In the genomic region with DNA sequence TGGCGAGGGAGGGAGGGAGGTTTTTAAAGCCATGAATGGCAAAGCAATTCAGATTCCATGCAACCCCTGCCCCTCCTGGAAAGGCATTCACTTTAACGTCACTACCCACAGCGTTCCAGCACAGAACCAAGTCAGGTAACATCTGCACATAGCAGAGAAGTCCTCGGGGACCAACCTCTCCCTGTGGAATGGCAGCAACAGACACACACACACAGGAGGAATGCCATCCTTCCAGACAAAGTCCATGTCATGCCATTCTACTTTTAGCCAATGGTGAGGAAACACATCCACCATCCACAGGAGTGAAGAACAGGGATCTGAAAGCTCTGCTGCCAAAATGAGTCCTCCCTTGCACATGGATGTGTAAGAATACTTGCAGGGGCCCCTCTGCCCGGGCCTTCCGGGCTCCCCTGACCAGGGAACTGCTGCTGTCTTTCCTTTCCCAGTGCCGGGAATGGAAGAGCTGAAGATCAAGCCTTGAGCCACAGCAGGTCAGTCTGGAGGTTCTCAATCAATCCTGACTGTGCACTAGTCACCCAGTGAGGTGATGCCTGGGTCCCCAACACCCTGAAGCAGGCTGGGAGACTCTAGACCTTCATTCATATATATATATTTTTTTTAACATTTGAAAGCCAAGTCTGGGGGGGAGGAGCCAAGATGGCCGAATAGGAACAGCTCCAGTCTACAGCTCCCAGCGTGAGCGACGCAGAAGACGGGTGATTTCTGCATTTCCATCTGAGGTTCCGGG, we compare ENCODE assay signal across 12 cellular contexts.
A peak's percentile ranks its signal among the peaks of the same experiment; 100 is the strongest.
DNase-seq lines count a peak whose midpoint lies in the region; ATAC-seq and TF ChIP-seq lines count a peak whose summit lies in the region.
"Had no signal": no experiment of that assay in that cellular context is flagged by ENCODE, and none has a peak within 500 bp of the region (broad histone marks: within the 10 kb centered on the region; RNA-seq: fewer than 3 reads in every experiment).

No MANE protein-coding gene starts in this region.

- no peak for TF ChIP-seq CTCF in neural crest cell (conservative IDR thresholded peaks at IDR 0.05)
- TF ChIP-seq CTCF in HFFc6 (IDR thresholded peaks at IDR 0.05): no peak

- peak overlapping the region; percentile 41 for H3K4me3 ChIP-seq in HUES64 (ENCODE audit: low read length)
- H3K4me3 ChIP-seq: ovary, tibial artery had no signal

- no peaks in the 10 kb centered on the region for H3K9me3 ChIP-seq in HUES64 (ENCODE audit: insufficient read depth, low read depth, low read length)
- H3K9me3 ChIP-seq: ovary, tibial artery had no signal

- WGBS in HUES64: 33% methylated on average over 12 of the region's 13 CpGs

- no peaks in the 10 kb centered on the region for H3K27me3 Mint-ChIP-seq in effector memory CD8-positive, alpha-beta T cell
- H3K27me3 Mint-ChIP-seq in neural crest cell (ENCODE audit: low read depth): no peaks in the 10 kb centered on the region
- H3K27me3 Mint-ChIP-seq in HFFc6 (ENCODE audit: insufficient read depth): no peaks in the 10 kb centered on the region; the same call in 1 of the 2 replicates

- ATAC-seq in effector memory CD8-positive, alpha-beta T cell (replicated peaks): peak; percentile 32
- no peak for ATAC-seq in HG03378 (IDR thresholded peaks at IDR 0.05; ENCODE audit: unreplicated experiment)
- ATAC-seq in GM21515 (IDR thresholded peaks at IDR 0.05; ENCODE audit: unreplicated experiment): no peak

- DNase-seq in DMS53 (lab: John Stamatoyannopoulos, UW) (peak; percentile 68), neural crest cell (ENCODE audit: low read depth, low spot score) (no peak), hippocampal formation (lab: John Stamatoyannopoulos, UW) (no peak), HFFc6 (no peak)
- DNase-seq in effector memory CD8-positive, alpha-beta T cell: no peak
- DNase-seq: activated naive CD4-positive, alpha-beta T cell treated with anti-CD3 and anti-CD28 coated beads, Interleukin-2, amount 50 U/mL, for 16 hours; ovary; tibial artery; WERI-Rb-1 had no signal

- peaks cover 10% of the 10 kb centered on the region for H3K4me1 ChIP-seq in HUES64 (ENCODE audit: insufficient read depth, low read length)
- H3K4me1 ChIP-seq: tibial artery had no signal

- peak overlapping the region; percentile 44 to 57 for H3K27ac Mint-ChIP-seq in effector memory CD8-positive, alpha-beta T cell
- peak overlapping the region; percentile 90 for H3K27ac Mint-ChIP-seq in neural crest cell (ENCODE audit: unreplicated experiment)
- H3K27ac Mint-ChIP-seq in HFFc6: no peak overlapping the region

- H3K36me3 ChIP-seq in HUES64 (ENCODE audit: insufficient read depth, low read length): peaks cover 29% of the 10 kb centered on the region
- H3K36me3 ChIP-seq: ovary had no signal

- H3K4me3 Mint-ChIP-seq in effector memory CD8-positive, alpha-beta T cell: peak overlapping the region; percentile 35 to 48
- H3K4me3 Mint-ChIP-seq in neural crest cell: peak overlapping the region; percentile 81
- H3K4me3 Mint-ChIP-seq in HFFc6: no peak overlapping the region

- H3K36me3 Mint-ChIP-seq in effector memory CD8-positive, alpha-beta T cell (ENCODE audit: insufficient read depth): peaks cover 9% of the 10 kb centered on the region
- peaks cover 17% of the 10 kb centered on the region for H3K36me3 Mint-ChIP-seq in neural crest cell (ENCODE audit: low read depth)
- H3K36me3 Mint-ChIP-seq in HFFc6 (ENCODE audit: low read depth): peaks cover 9% of the 10 kb centered on the region

- H3K27ac ChIP-seq in HUES64 (ENCODE audit: low read depth, low read length): 0 out of 2 replicates have a peak overlapping the region, but pooled peaks have one; percentile 38
- H3K27ac ChIP-seq: ovary, tibial artery, WERI-Rb-1 had no signal

- H3K9ac ChIP-seq in HUES64 (ENCODE audit: low read depth, low read length): peak overlapping the region; percentile 62

- no peaks in the 10 kb centered on the region for H3K9me3 Mint-ChIP-seq in effector memory CD8-positive, alpha-beta T cell
- H3K9me3 Mint-ChIP-seq in neural crest cell (no peaks in the 10 kb centered on the region), HFFc6 (no peaks in the 10 kb centered on the region)

- peaks cover 0 to 12% of the 10 kb centered on the region in 2 donors for H3K4me1 Mint-ChIP-seq in effector memory CD8-positive, alpha-beta T cell (ENCODE audit: low read depth in 2 of 2)
- H3K4me1 Mint-ChIP-seq in neural crest cell (no peaks in the 10 kb centered on the region), HFFc6 (ENCODE audit: low read depth) (peaks cover 8% of the 10 kb centered on the region)

- H3K27me3 ChIP-seq in HUES64 (ENCODE audit: insufficient read depth, low read length): no peaks in the 10 kb centered on the region
- H3K27me3 ChIP-seq: ovary, tibial artery had no signal
